Comparison of ENCODE assay signal across 28 cellular contexts in genomic region chr15:95417761-95418160, GRCh38.
"Had no signal": no experiment of that assay in that cellular context is flagged by ENCODE, and none has a peak within 500 bp of the region (broad histone marks: within the 10 kb centered on the region; RNA-seq: fewer than 3 reads in every experiment).

No MANE protein-coding gene starts in this region.

- DNase-seq: activated B cell treated with CpG ODN at 0.5 μM for 24 hours; activated CD4-positive, alpha-beta T cell treated with anti-CD3 and anti-CD28 coated beads, Interleukin-2, amount 50 U/mL, for 1 hour; activated CD8-positive, alpha-beta memory T cell treated with anti-CD3 and anti-CD28 coated beads, Interleukin-2, amount 10 ng/mL, durations not matched to agents 7 days and 5 days; activated CD8-positive, alpha-beta T cell treated with anti-CD3 and anti-CD28 coated beads, Interleukin-2, amount 10 ng/mL, durations not matched to agents 7 days and 5 days; activated naive CD8-positive, alpha-beta T cell treated with anti-CD3 and anti-CD28 coated beads, Interleukin-2, amount 50 U/mL, for 24 hours; activated T-cell treated with anti-CD3 and anti-CD28 coated beads, Interleukin-2, amount 50 U/mL, for 48 hours; cortex of kidney; effector memory CD8-positive, alpha-beta T cell; erythroblast; foreskin keratinocyte; heart left ventricle; hypothalamus; nephron progenitor cell; ovary; sigmoid colon; stimulated activated CD4-positive, alpha-beta T cell treated with anti-CD3 and anti-CD28 coated beads, Interleukin-15, amount 100 ng/mL, for 24 hours; stimulated activated CD4-positive, alpha-beta T cell treated with anti-CD3 and anti-CD28 coated beads, Interleukin-2, amount 100 ng/mL, for 24 hours; stimulated activated naive B cell treated with anti-CD40 and anti-IgM and Interleukin-4, amounts not matched to agents 10 μg/mL and 1 μg/mL and 100 μg/mL, for 72 hours; stomach; T-helper 1 cell had no signal

- H3K4me3 Mint-ChIP-seq: activated B cell treated with CpG ODN at 0.5 μM for 24 hours; activated CD8-positive, alpha-beta memory T cell treated with anti-CD3 and anti-CD28 coated beads, Interleukin-2, amount 10 ng/mL, durations not matched to agents 7 days and 5 days; activated CD8-positive, alpha-beta T cell treated with anti-CD3 and anti-CD28 coated beads, Interleukin-2, amount 10 ng/mL, durations not matched to agents 7 days and 5 days; activated naive CD4-positive, alpha-beta T cell treated with anti-CD3 and anti-CD28 coated beads, Interleukin-2, amount 50 U/mL, for 24 hours; activated naive CD8-positive, alpha-beta T cell treated with anti-CD3 and anti-CD28 coated beads, Interleukin-2, amount 50 U/mL, for 24 hours; effector memory CD8-positive, alpha-beta T cell; nephron progenitor cell; stimulated activated naive B cell treated with anti-CD40 and anti-IgM and Interleukin-4, amounts not matched to agents 10 μg/mL and 1 μg/mL and 100 μg/mL, for 72 hours; T-helper 2 cell treated with Interferon-gamma antibody and Interleukin-4, amounts not matched to agents 5 μg/mL and 100 μg/mL, for 36 hours had no signal

- H3K4me1 Mint-ChIP-seq: activated B cell treated with CpG ODN at 0.5 μM for 24 hours; activated CD8-positive, alpha-beta memory T cell treated with anti-CD3 and anti-CD28 coated beads, Interleukin-2, amount 10 ng/mL, durations not matched to agents 7 days and 5 days; activated naive CD8-positive, alpha-beta T cell treated with anti-CD3 and anti-CD28 coated beads, Interleukin-2, amount 50 U/mL, for 24 hours; stimulated activated naive B cell treated with anti-CD40 and anti-IgM and Interleukin-4, amounts not matched to agents 10 μg/mL and 1 μg/mL and 100 μg/mL, for 72 hours had no signal

- H3K27ac ChIP-seq: foreskin keratinocyte, neutrophil, ovary, sigmoid colon, stomach had no signal

- H3K27me3 Mint-ChIP-seq: activated B cell treated with CpG ODN at 0.5 μM for 24 hours; activated CD8-positive, alpha-beta memory T cell treated with anti-CD3 and anti-CD28 coated beads, Interleukin-2, amount 10 ng/mL, durations not matched to agents 7 days and 5 days; effector memory CD8-positive, alpha-beta T cell; progenitor cell of endocrine pancreas; stimulated activated naive B cell treated with anti-CD40 and anti-IgM and Interleukin-4, amounts not matched to agents 10 μg/mL and 1 μg/mL and 100 μg/mL, for 72 hours had no signal

- H3K36me3 Mint-ChIP-seq: activated CD8-positive, alpha-beta memory T cell treated with anti-CD3 and anti-CD28 coated beads, Interleukin-2, amount 10 ng/mL, durations not matched to agents 7 days and 5 days; stimulated activated naive B cell treated with anti-CD40 and anti-IgM and Interleukin-4, amounts not matched to agents 10 μg/mL and 1 μg/mL and 100 μg/mL, for 72 hours had no signal

- H3K4me3 ChIP-seq: heart left ventricle, ovary, sigmoid colon, smooth muscle cell, stomach, tibial nerve had no signal

- H3K27ac Mint-ChIP-seq: activated B cell treated with CpG ODN at 0.5 μM for 24 hours; activated CD8-positive, alpha-beta memory T cell treated with anti-CD3 and anti-CD28 coated beads, Interleukin-2, amount 10 ng/mL, durations not matched to agents 7 days and 5 days; activated CD8-positive, alpha-beta T cell treated with anti-CD3 and anti-CD28 coated beads, Interleukin-2, amount 10 ng/mL, durations not matched to agents 7 days and 5 days; activated naive CD4-positive, alpha-beta T cell treated with anti-CD3 and anti-CD28 coated beads, Interleukin-2, amount 50 U/mL, for 24 hours; activated naive CD8-positive, alpha-beta T cell treated with anti-CD3 and anti-CD28 coated beads, Interleukin-2, amount 50 U/mL, for 24 hours; activated T-helper 2 cell treated with anti-CD3 and anti-CD28 coated beads, Interferon-gamma antibody, Interleukin-2, Interleukin-4, amounts not matched to agents 10 μg/mL and 5 μg/mL and 100 μg/mL, durations not matched to agents 14 hours and 24 hours and 36 hours; effector memory CD8-positive, alpha-beta T cell; nephron progenitor cell; progenitor cell of endocrine pancreas; stimulated activated naive B cell treated with anti-CD40 and anti-IgM and Interleukin-4, amounts not matched to agents 10 μg/mL and 1 μg/mL and 100 μg/mL, for 72 hours; T-helper 2 cell treated with Interferon-gamma antibody and Interleukin-4, amounts not matched to agents 5 μg/mL and 100 μg/mL, for 36 hours had no signal

- H3K9me3 ChIP-seq: neutrophil, sigmoid colon had no signal

- H3K4me2 ChIP-seq: smooth muscle cell had no signal

- ATAC-seq: activated CD8-positive, alpha-beta memory T cell treated with anti-CD3 and anti-CD28 coated beads, Interleukin-2, amount 10 ng/mL, durations not matched to agents 7 days and 5 days; activated CD8-positive, alpha-beta T cell treated with anti-CD3 and anti-CD28 coated beads, Interleukin-2, amount 10 ng/mL, durations not matched to agents 7 days and 5 days; activated naive CD8-positive, alpha-beta T cell treated with anti-CD3 and anti-CD28 coated beads, Interleukin-2, amount 50 U/mL, for 24 hours; effector memory CD8-positive, alpha-beta T cell; foreskin keratinocyte; heart left ventricle; left lobe of liver; stimulated activated naive B cell treated with anti-CD40 and anti-IgM and Interleukin-4, amounts not matched to agents 10 μg/mL and 1 μg/mL and 100 μg/mL, for 72 hours had no signal

- H3K4me1 ChIP-seq: foreskin keratinocyte, stomach had no signal

- H3K27me3 ChIP-seq: foreskin keratinocyte, heart left ventricle, neutrophil, ovary, sigmoid colon, stomach, tibial nerve had no signal

- H3K36me3 ChIP-seq: heart left ventricle, neutrophil, ovary, sigmoid colon, stomach, tibial nerve had no signal
